ENCODE assay signal across 1 cellular context in the genomic region with DNA sequence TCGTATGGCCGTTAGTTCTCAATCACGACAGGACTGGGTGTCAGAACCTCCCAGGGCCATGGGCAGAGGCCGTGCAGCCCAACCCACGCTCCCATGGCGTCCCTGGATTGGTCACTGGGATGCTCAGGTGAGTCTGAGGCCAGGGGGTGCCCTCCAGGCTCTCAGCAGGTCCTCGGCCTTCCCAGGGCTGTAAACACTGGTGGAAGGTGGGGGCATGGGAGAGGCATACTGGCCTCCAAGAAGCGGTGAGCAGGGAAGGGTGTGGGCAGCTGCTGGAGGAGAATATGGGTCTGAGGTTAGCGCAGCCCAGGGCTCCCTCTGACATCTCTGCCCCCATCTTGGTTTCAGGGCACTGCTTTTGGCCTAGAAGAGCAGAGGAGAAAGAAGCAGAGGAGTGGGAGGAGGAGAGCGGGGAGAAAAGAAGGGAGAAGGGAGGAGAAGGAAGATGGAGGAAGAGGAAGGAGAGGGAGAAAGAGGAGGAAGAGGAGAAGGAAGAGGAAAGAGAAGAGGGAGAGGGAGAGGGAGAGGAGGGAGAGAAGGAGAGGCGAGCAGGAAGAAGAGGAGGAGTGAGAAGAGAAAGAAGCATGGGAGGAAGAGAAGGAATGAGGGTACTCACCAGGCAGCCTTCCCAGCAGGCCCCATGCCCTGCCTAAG.
TF ChIP-seq lines count a peak whose summit lies in the region.

No MANE protein-coding gene starts in this region.

TF ChIP-seq in HEK293, 187 proteins besides CTCF, POLR2A, EP300 and RAD21 (continued from another document):
- TF ChIP-seq ZNF398 (tag by site-specific recombination; IDR thresholded peaks at IDR 0.05) (no peak; the same call in 1 of the 2 replicates), ZBTB8A (tag by site-specific recombination; IDR thresholded peaks at IDR 0.05) (no peak), TRIM28 (IDR thresholded peaks at IDR 0.05; ENCODE audit: borderline replicate concordance, low read length) (no peak), ZNF341 (tag by site-specific recombination; IDR thresholded peaks at IDR 0.05; ENCODE audit: low read depth) (no peak), ZNF350 (tag by site-specific recombination; IDR thresholded peaks at IDR 0.05) (no peak), BCL6B (tag by site-specific recombination; IDR thresholded peaks at IDR 0.05) (0 out of 2 replicates have a peak, but pooled peaks have one; percentile 10), GLIS1 (tag by site-specific recombination; IDR thresholded peaks at IDR 0.05) (no peak), ZNF561 (tag by site-specific recombination; IDR thresholded peaks at IDR 0.05; ENCODE audit: borderline replicate concordance) (no peak), ZNF311 (tag by site-specific recombination; IDR thresholded peaks at IDR 0.05; ENCODE audit: borderline replicate concordance) (no peak), ZBTB7A (tag by site-specific recombination; IDR thresholded peaks at IDR 0.05; ENCODE audit: low read depth) (no peak), ZNF175 (tag by site-specific recombination; IDR thresholded peaks at IDR 0.05) (peak; percentile 47; the same call in 1 of the 2 replicates), BCL11A (tag by site-specific recombination; IDR thresholded peaks at IDR 0.05; ENCODE audit: low read depth) (no peak), ZNF114 (tag by site-specific recombination; IDR thresholded peaks at IDR 0.05) (peak; percentile 75; the same call in 1 of the 2 replicates), ZNF791 (tag by site-specific recombination; IDR thresholded peaks at IDR 0.05) (0 out of 2 replicates have a peak, but pooled peaks have one; percentile 26), IKZF3 (tag by site-specific recombination; IDR thresholded peaks at IDR 0.05) (no peak), OVOL3 (tag by site-specific recombination; IDR thresholded peaks at IDR 0.05) (no peak), EGR2 (tag by site-specific recombination; IDR thresholded peaks at IDR 0.05; ENCODE audit: low read depth) (peak; percentile 70), GLI4 (tag by site-specific recombination; IDR thresholded peaks at IDR 0.05) (no peak), ZNF16 (tag by site-specific recombination; IDR thresholded peaks at IDR 0.05; ENCODE audit: low read depth) (no peak), OSR2 (tag by site-specific recombination; IDR thresholded peaks at IDR 0.05) (no peak), ZNF555 (tag by site-specific recombination; conservative IDR thresholded peaks at IDR 0.05) (no peak), ZNF148 (tag by site-specific recombination; IDR thresholded peaks at IDR 0.05; ENCODE audit: borderline replicate concordance) (no peak), ZNF416 (tag by site-specific recombination; IDR thresholded peaks at IDR 0.05) (no peak), YY2 (tag by site-specific recombination; IDR thresholded peaks at IDR 0.05) (peak; percentile 38; the same call in 1 of the 2 replicates), ZNF571 (tag by site-specific recombination; IDR thresholded peaks at IDR 0.05) (peak; percentile 81; the same call in 1 of the 2 replicates), SP2 (tag by site-specific recombination; IDR thresholded peaks at IDR 0.05) (no peak), ZNF521 (tag by site-specific recombination; IDR thresholded peaks at IDR 0.05) (no peak), ZNF473 (tag by site-specific recombination; IDR thresholded peaks at IDR 0.05) (peak; percentile 83), ZNF266 (tag by site-specific recombination; IDR thresholded peaks at IDR 0.05; ENCODE audit: low read depth) (peak; percentile 15; the same call in 1 of the 2 replicates), REST (tag by site-specific recombination; IDR thresholded peaks at IDR 0.05) (no peak), ZNF335 (tag by site-specific recombination; conservative IDR thresholded peaks at IDR 0.05) (no peak), BCL11B (tag by site-specific recombination; IDR thresholded peaks at IDR 0.05; ENCODE audit: low read depth) (no peak), ZNF433 (tag by site-specific recombination; IDR thresholded peaks at IDR 0.05; ENCODE audit: low read depth) (no peak)
- TF ChIP-seq, protein P1, sequence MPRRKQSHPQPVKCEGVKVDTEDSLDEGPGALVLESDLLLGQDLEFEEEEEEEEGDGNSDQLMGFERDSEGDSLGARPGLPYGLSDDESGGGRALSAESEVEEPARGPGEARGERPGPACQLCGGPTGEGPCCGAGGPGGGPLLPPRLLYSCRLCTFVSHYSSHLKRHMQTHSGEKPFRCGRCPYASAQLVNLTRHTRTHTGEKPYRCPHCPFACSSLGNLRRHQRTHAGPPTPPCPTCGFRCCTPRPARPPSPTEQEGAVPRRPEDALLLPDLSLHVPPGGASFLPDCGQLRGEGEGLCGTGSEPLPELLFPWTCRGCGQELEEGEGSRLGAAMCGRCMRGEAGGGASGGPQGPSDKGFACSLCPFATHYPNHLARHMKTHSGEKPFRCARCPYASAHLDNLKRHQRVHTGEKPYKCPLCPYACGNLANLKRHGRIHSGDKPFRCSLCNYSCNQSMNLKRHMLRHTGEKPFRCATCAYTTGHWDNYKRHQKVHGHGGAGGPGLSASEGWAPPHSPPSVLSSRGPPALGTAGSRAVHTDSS (tag by site-specific recombination; IDR thresholded peaks at IDR 0.05): peak; percentile 49; the same call in 1 of the 2 replicates
- TF ChIP-seq, protein P2, sequence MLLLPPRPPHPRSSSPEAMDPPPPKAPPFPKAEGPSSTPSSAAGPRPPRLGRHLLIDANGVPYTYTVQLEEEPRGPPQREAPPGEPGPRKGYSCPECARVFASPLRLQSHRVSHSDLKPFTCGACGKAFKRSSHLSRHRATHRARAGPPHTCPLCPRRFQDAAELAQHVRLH (tag by site-specific recombination; IDR thresholded peaks at IDR 0.05): no peak
TF ChIP-seq in HEK293: peak in this region for 19.
